In genomic region chr15:70197318-70197944, GRCh38 we compare ENCODE assay signal across 10 cellular contexts.
DNase-seq lines count a peak whose midpoint lies in the region; ATAC-seq and TF ChIP-seq lines count a peak whose summit lies in the region.
"Had no signal": no experiment of that assay in that cellular context is flagged by ENCODE, and none has a peak within 500 bp of the region (broad histone marks: within the 10 kb centered on the region; RNA-seq: fewer than 3 reads in every experiment).

No MANE protein-coding gene starts in this region.

- H3K9me3 Mint-ChIP-seq in activated T-helper 1 cell treated with anti-CD3 and anti-CD28 coated beads, Interleukin-12 subunit alpha, Interleukin-12 subunit beta, Interleukin-2, Interleukin-4 antibody, amounts not matched to agents 30 ng/mL and 10 ng/mL and 1 ng/mL, durations not matched to agents 14 hours and 24 hours and 36 hours: no peaks in the 10 kb centered on the region

- H3K4me3 ChIP-seq in Panc1 (ENCODE audit: low read depth in 2 of 2, low read length in 2 of 2): no peak overlapping the region
- no peak overlapping the region for H3K4me3 ChIP-seq in esophagus squamous epithelium
- H3K4me3 ChIP-seq in smooth muscle cell: no peak overlapping the region

- TF ChIP-seq CTCF in Panc1 (IDR thresholded peaks at IDR 0.05): no peak
- TF ChIP-seq CTCF in esophagus squamous epithelium (IDR thresholded peaks at IDR 0.05): no peak
- no peak for TF ChIP-seq CTCF in smooth muscle cell (IDR thresholded peaks at IDR 0.05; ENCODE audit: borderline replicate concordance, insufficient read depth, poor library complexity, severe bottlenecking)

- peak overlapping the region; percentile 90 for H3K9ac ChIP-seq in smooth muscle cell (ENCODE audit: low read depth)

- no peaks in the 10 kb centered on the region for H4K20me1 ChIP-seq in smooth muscle cell (ENCODE audit: low read depth)

- H3K4me2 ChIP-seq in smooth muscle cell: peak overlapping the region; percentile 64

- peaks cover 25% of the 10 kb centered on the region for H3F3A ChIP-seq in smooth muscle cell (ENCODE audit: low read depth)

- CTCF ChIA-PET in Panc1 (lab: Charles Lee): no interaction called here

- in situ Hi-C loops in Panc1 (cut with HindIII; ENCODE audit: low pct_unique_long_range_greater_than_20kb, low sequenced_read_pairs): no loop called here

- ATAC-seq in Panc1: no peak

- intact Hi-C loops in Panc1 (cut with micrococcal nuclease; ENCODE audit: unreplicated experiment) (no loop called here), esophagus squamous epithelium (cut with DNase I) (no loop called here)
- intact Hi-C loops in activated T-helper 1 cell treated with anti-CD3 and anti-CD28 coated beads, Interleukin-12 subunit alpha, Interleukin-12 subunit beta, Interleukin-2, Interleukin-4 antibody, amounts not matched to agents 30 ng/mL and 10 ng/mL and 1 ng/mL, durations not matched to agents 14 hours and 24 hours and 36 hours (cut with micrococcal nuclease): no loop called here

- H3K27ac Mint-ChIP-seq in activated T-helper 1 cell treated with anti-CD3 and anti-CD28 coated beads, Interleukin-12 subunit alpha, Interleukin-12 subunit beta, Interleukin-2, Interleukin-4 antibody, amounts not matched to agents 30 ng/mL and 10 ng/mL and 1 ng/mL, durations not matched to agents 14 hours and 24 hours and 36 hours: no peak overlapping the region

- POLR2A ChIA-PET in Panc1 (lab: Charles Lee): interaction anchor here (0.6 to 0.7 kb wide), 2 partner anchors 100 to 745 kb away, joined by 3 to 4 read pairs; partner anchors contain the start of gene TLE3

- peak; percentile 27 for DNase-seq in H4 (ENCODE audit: low spot score)
- DNase-seq in Panc1 (ENCODE audit: low read depth, low spot score): no peak
- no peak for DNase-seq in esophagus squamous epithelium (lab: John Stamatoyannopoulos, UW)
- no peak for DNase-seq in smooth muscle cell (lab: John Stamatoyannopoulos, UW; ENCODE audit: unreplicated experiment)
- DNase-seq in stimulated activated CD4-positive, alpha-beta T cell treated with anti-CD3 and anti-CD28 coated beads, Interleukin-15, amount 100 ng/mL, for 24 hours: no peak
- no peak for DNase-seq in activated T-helper 1 cell treated with anti-CD3 and anti-CD28 coated beads, Interleukin-12 subunit alpha, Interleukin-12 subunit beta, Interleukin-2, Interleukin-4 antibody, amounts not matched to agents 30 ng/mL and 10 ng/mL and 1 ng/mL, durations not matched to agents 14 hours and 24 hours and 36 hours (ENCODE audit: low spot score)
- no peak for DNase-seq in stimulated activated naive CD4-positive, alpha-beta T cell treated with Interleukin-2 at 50 U/mL for 16 hours (lab: John Stamatoyannopoulos, UW)
- DNase-seq: activated T-cell treated with anti-CD3 and anti-CD28 coated beads, Interleukin-2, amount 50 U/mL, for 1 hour; foreskin fibroblast; SW 1271 had no signal

- H3K36me3 ChIP-seq in Panc1 (ENCODE audit: control insufficient read depth, insufficient read depth, low read length): no peaks in the 10 kb centered on the region
- no peaks in the 10 kb centered on the region for H3K36me3 ChIP-seq in esophagus squamous epithelium
- H3K36me3 ChIP-seq in smooth muscle cell (ENCODE audit: low read depth): no peaks in the 10 kb centered on the region

- H3K4me3 Mint-ChIP-seq in activated T-helper 1 cell treated with anti-CD3 and anti-CD28 coated beads, Interleukin-12 subunit alpha, Interleukin-12 subunit beta, Interleukin-2, Interleukin-4 antibody, amounts not matched to agents 30 ng/mL and 10 ng/mL and 1 ng/mL, durations not matched to agents 14 hours and 24 hours and 36 hours: no peak overlapping the region

- no peaks in the 10 kb centered on the region for H3K36me3 Mint-ChIP-seq in activated T-helper 1 cell treated with anti-CD3 and anti-CD28 coated beads, Interleukin-12 subunit alpha, Interleukin-12 subunit beta, Interleukin-2, Interleukin-4 antibody, amounts not matched to agents 30 ng/mL and 10 ng/mL and 1 ng/mL, durations not matched to agents 14 hours and 24 hours and 36 hours (ENCODE audit: low read depth)

- no peak overlapping the region for H2AFZ ChIP-seq in smooth muscle cell (ENCODE audit: low read depth)

- no peaks in the 10 kb centered on the region for H3K4me1 Mint-ChIP-seq in activated T-helper 1 cell treated with anti-CD3 and anti-CD28 coated beads, Interleukin-12 subunit alpha, Interleukin-12 subunit beta, Interleukin-2, Interleukin-4 antibody, amounts not matched to agents 30 ng/mL and 10 ng/mL and 1 ng/mL, durations not matched to agents 14 hours and 24 hours and 36 hours (ENCODE audit: low read depth)

- H3K27ac ChIP-seq in Panc1 (ENCODE audit: low read length) (peak overlapping the region; percentile 85), esophagus squamous epithelium (peak overlapping the region; percentile 68 to 80 (median 74)), smooth muscle cell (ENCODE audit: low read depth) (peak overlapping the region; percentile 99)

- TF ChIP-seq POLR2A in esophagus squamous epithelium (IDR thresholded peaks at IDR 0.05): no peak

- no peaks in the 10 kb centered on the region for H3K79me2 ChIP-seq in smooth muscle cell (ENCODE audit: low read depth)

- WGBS in esophagus squamous epithelium, 2 donors: 61 to 83% methylated on average over 4 to 6 of the region's 10 CpGs
- 80% methylated on average over 10 of the region's 10 CpGs for WGBS in smooth muscle cell (ENCODE audit: low lambda C conversion rate)

- peaks cover 28% of the 10 kb centered on the region for H3K4me1 ChIP-seq in Panc1 (ENCODE audit: control insufficient read depth, insufficient read depth, low read length)
- peaks cover 31 to 78% (median 52%) of the 10 kb centered on the region in 3 donors for H3K4me1 ChIP-seq in esophagus squamous epithelium
- peaks cover 30% of the 10 kb centered on the region for H3K4me1 ChIP-seq in smooth muscle cell (ENCODE audit: low read depth)

- no peaks in the 10 kb centered on the region for H3K27me3 ChIP-seq in Panc1 (ENCODE audit: control insufficient read depth, insufficient read depth, low read length)
- no peaks in the 10 kb centered on the region for H3K27me3 ChIP-seq in esophagus squamous epithelium
- no peaks in the 10 kb centered on the region for H3K27me3 ChIP-seq in smooth muscle cell (ENCODE audit: low read depth)

- no peaks in the 10 kb centered on the region for H3K9me3 ChIP-seq in Panc1 (ENCODE audit: control insufficient read depth, insufficient read depth, low read depth, low read length)
- H3K9me3 ChIP-seq in esophagus squamous epithelium: no peaks in the 10 kb centered on the region
- no peaks in the 10 kb centered on the region for H3K9me3 ChIP-seq in smooth muscle cell (replicated peaks; ENCODE audit: low read depth)

- peaks cover 4% of the 10 kb centered on the region for H3K27me3 Mint-ChIP-seq in activated T-helper 1 cell treated with anti-CD3 and anti-CD28 coated beads, Interleukin-12 subunit alpha, Interleukin-12 subunit beta, Interleukin-2, Interleukin-4 antibody, amounts not matched to agents 30 ng/mL and 10 ng/mL and 1 ng/mL, durations not matched to agents 14 hours and 24 hours and 36 hours (ENCODE audit: insufficient read depth)

- BruUV-seq in Panc1 (replicated peaks; lab: Mats Ljungman, UMichigan): no TSS peak
